Comparison of ENCODE assay signal across 9 cellular contexts in the genomic region with DNA sequence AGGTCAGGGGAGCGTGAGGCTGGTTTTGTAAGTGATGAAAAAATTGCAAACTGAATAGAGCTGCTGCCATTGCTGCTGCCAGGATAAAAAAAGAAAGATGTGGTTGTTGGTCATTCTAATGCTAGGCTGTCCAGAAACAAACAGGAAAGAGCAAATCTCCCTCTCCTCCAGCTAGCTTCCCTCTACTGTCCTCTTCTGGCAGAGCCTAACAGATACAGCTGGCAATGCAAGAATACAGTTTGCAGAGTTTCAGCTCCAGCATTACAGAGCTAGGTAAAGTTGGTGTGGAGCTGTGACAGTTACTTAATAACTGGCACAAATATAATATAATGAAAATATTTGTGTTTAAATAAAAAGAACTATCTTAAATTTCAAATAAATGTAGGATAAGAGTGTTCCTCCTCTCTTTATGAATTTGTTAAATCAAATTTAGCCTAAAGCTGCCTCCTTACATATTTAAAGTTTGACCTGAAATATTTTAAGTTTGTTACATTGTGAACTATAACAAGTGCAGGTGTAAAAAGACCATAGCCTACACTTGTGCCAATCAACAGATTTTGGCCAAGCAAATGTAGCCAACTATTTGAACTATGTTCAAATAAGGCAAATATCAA.
DNase-seq lines count a peak whose midpoint lies in the region; ATAC-seq and TF ChIP-seq lines count a peak whose summit lies in the region.
"Had no signal": no experiment of that assay in that cellular context is flagged by ENCODE, and none has a peak within 500 bp of the region (broad histone marks: within the 10 kb centered on the region; RNA-seq: fewer than 3 reads in every experiment).

No MANE protein-coding gene starts in this region.

- H3K27me3 Mint-ChIP-seq in activated T-helper 2 cell treated with anti-CD3 and anti-CD28 coated beads, Interferon-gamma antibody, Interleukin-2, Interleukin-4, amounts not matched to agents 10 μg/mL and 5 μg/mL and 100 μg/mL, durations not matched to agents 14 hours and 24 hours and 36 hours (ENCODE audit: low read depth) = no peaks in the 10 kb centered on the region

- no peak overlapping the region for H3K4me3 Mint-ChIP-seq in activated T-helper 2 cell treated with anti-CD3 and anti-CD28 coated beads, Interferon-gamma antibody, Interleukin-2, Interleukin-4, amounts not matched to agents 10 μg/mL and 5 μg/mL and 100 μg/mL, durations not matched to agents 14 hours and 24 hours and 36 hours (ENCODE audit: low read depth)

- ATAC-seq in GM21381 (IDR thresholded peaks at IDR 0.05; ENCODE audit: unreplicated experiment) = peak; percentile 62
- ATAC-seq in heart left ventricle = peak in 3 of 4 donors; percentile 49 to 77 (median 58)

- H3K9me3 Mint-ChIP-seq in activated T-helper 2 cell treated with anti-CD3 and anti-CD28 coated beads, Interferon-gamma antibody, Interleukin-2, Interleukin-4, amounts not matched to agents 10 μg/mL and 5 μg/mL and 100 μg/mL, durations not matched to agents 14 hours and 24 hours and 36 hours = no peaks in the 10 kb centered on the region

- H3K27me3 ChIP-seq in heart left ventricle = no peaks in the 10 kb centered on the region
- H3K27me3 ChIP-seq: upper lobe of left lung had no signal

- peaks cover 0 to 10% (median 0%) of the 10 kb centered on the region in 12 donors for H3K4me1 ChIP-seq in heart left ventricle
- H3K4me1 ChIP-seq: upper lobe of left lung had no signal

- H3K27ac ChIP-seq in heart left ventricle = peak overlapping the region in 1 of 12 donors; percentile 9
- H3K27ac ChIP-seq: upper lobe of left lung had no signal

- DNase-seq in Ammon's horn (ENCODE audit: low spot score) = peak; percentile 57
- DNase-seq in MV-4-11 (lab: John Stamatoyannopoulos, UW) = peak; percentile 54
- DNase-seq in heart left ventricle = peak in 1 of 5 donors; percentile 10
- DNase-seq in NCI-H774 (lab: John Stamatoyannopoulos, UW) = no peak
- no peak for DNase-seq in NCI-H1092 (lab: John Stamatoyannopoulos, UW)
- no peak for DNase-seq in activated T-helper 2 cell treated with anti-CD3 and anti-CD28 coated beads, Interferon-gamma antibody, Interleukin-2, Interleukin-4, amounts not matched to agents 10 μg/mL and 5 μg/mL and 100 μg/mL, durations not matched to agents 14 hours and 24 hours and 36 hours (ENCODE audit: low spot score)
- DNase-seq in GM19240 (ENCODE audit: insufficient read length, low spot score) = no peak
- DNase-seq: upper lobe of left lung had no signal

- H3K9me3 ChIP-seq in heart left ventricle = no peaks in the 10 kb centered on the region
- H3K9me3 ChIP-seq: upper lobe of left lung had no signal

- intact Hi-C loops in heart left ventricle (cut with DNase I) = no loop called here
- intact Hi-C loops in activated T-helper 2 cell treated with anti-CD3 and anti-CD28 coated beads, Interferon-gamma antibody, Interleukin-2, Interleukin-4, amounts not matched to agents 10 μg/mL and 5 μg/mL and 100 μg/mL, durations not matched to agents 14 hours and 24 hours and 36 hours (cut with micrococcal nuclease) = loop anchor here (5.0 kb wide), 1 partner anchor 563 kb away; no protein-coding TSS in a partner anchor

- TF ChIP-seq CTCF in heart left ventricle (IDR thresholded peaks at IDR 0.05) = peak; percentile 6 to 67 (median 44)

- 27 to 74% (median 58%) methylated on average over 1 of the region's 1 CpG for WGBS in heart left ventricle, 4 donors

- no peaks in the 10 kb centered on the region for H3K4me1 Mint-ChIP-seq in activated T-helper 2 cell treated with anti-CD3 and anti-CD28 coated beads, Interferon-gamma antibody, Interleukin-2, Interleukin-4, amounts not matched to agents 10 μg/mL and 5 μg/mL and 100 μg/mL, durations not matched to agents 14 hours and 24 hours and 36 hours (ENCODE audit: low read depth)

- no peak for TF ChIP-seq POLR2A in heart left ventricle (IDR thresholded peaks at IDR 0.05)

- no peak overlapping the region for H3K4me3 ChIP-seq in heart left ventricle
- H3K4me3 ChIP-seq: upper lobe of left lung had no signal

- H3K27ac Mint-ChIP-seq in activated T-helper 2 cell treated with anti-CD3 and anti-CD28 coated beads, Interferon-gamma antibody, Interleukin-2, Interleukin-4, amounts not matched to agents 10 μg/mL and 5 μg/mL and 100 μg/mL, durations not matched to agents 14 hours and 24 hours and 36 hours = no peak overlapping the region

- H3K36me3 Mint-ChIP-seq in activated T-helper 2 cell treated with anti-CD3 and anti-CD28 coated beads, Interferon-gamma antibody, Interleukin-2, Interleukin-4, amounts not matched to agents 10 μg/mL and 5 μg/mL and 100 μg/mL, durations not matched to agents 14 hours and 24 hours and 36 hours (ENCODE audit: low read depth) = no peaks in the 10 kb centered on the region

- H3K36me3 ChIP-seq in heart left ventricle = no peaks in the 10 kb centered on the region
- H3K36me3 ChIP-seq: upper lobe of left lung had no signal

Comparison
In these comparisons a context has a peak if more than half of its experiments do, and no peak if none do; other contexts are left out.
1. DNase-seq: peak in Ammon's horn (single experiment) and MV-4-11 (single experiment); none in NCI-H774 (single experiment), NCI-H1092 (single experiment), activated T-helper 2 cell treated with anti-CD3 and anti-CD28 coated beads, Interferon-gamma antibody, Interleukin-2, Interleukin-4, amounts not matched to agents 10 μg/mL and 5 μg/mL and 100 μg/mL, durations not matched to agents 14 hours and 24 hours and 36 hours (single experiment) and GM19240 (single experiment).